13 cellular contexts compared by ENCODE assay signal in genomic region chr14:58343535-58343934, GRCh38. TPM values are rescaled to one million over a fixed set of nuclear protein-coding genes. Genes with fewer than 3 reads are reported as not detected.
"Had no signal": no experiment of that assay in that cellular context is flagged by ENCODE, and none has a peak within 500 bp of the region (broad histone marks: within the 10 kb centered on the region; RNA-seq: fewer than 3 reads in every experiment).

No MANE protein-coding gene starts in this region.

RNA-seq across cellular contexts. Expression of gene TOMM20L, which starts 52.2 kb away (rescaled TPM):
- total RNA-seq: activated B cell treated with CpG ODN at 0.5 μM for 24 hours; activated CD4-positive, alpha-beta memory T cell treated with anti-CD3 and anti-CD28 coated beads for 36 hours; activated CD4-positive, alpha-beta T cell treated with anti-CD3 and anti-CD28 coated beads, Interleukin-2, amount 10 ng/mL, durations not matched to agents 24 days and 14 days; activated CD8-positive, alpha-beta memory T cell treated with anti-CD3 and anti-CD28 coated beads for 36 hours; activated CD8-positive, alpha-beta T cell treated with anti-CD3 and anti-CD28 coated beads for 36 hours; activated naive CD8-positive, alpha-beta T cell treated with anti-CD3 and anti-CD28 coated beads, Interleukin-2, amount 10 ng/mL, durations not matched to agents 7 days and 5 days; activated T-cell treated with anti-CD3 and anti-CD28 coated beads, Interleukin-2, amount 50 U/mL, for 4 hours; activated T-helper 2 cell treated with anti-CD3 and anti-CD28 coated beads, Interferon-gamma antibody, Interleukin-2, Interleukin-4, amounts not matched to agents 10 μg/mL and 5 μg/mL and 100 μg/mL, durations not matched to agents 14 hours and 24 hours and 36 hours; ascending aorta; bronchial epithelial cell; cardiac septum; cerebellum had no signal
- polyA plus RNA-seq: adipose tissue had no signal
